Comparison of ENCODE assay signal across 8 cellular contexts in the genomic region with DNA sequence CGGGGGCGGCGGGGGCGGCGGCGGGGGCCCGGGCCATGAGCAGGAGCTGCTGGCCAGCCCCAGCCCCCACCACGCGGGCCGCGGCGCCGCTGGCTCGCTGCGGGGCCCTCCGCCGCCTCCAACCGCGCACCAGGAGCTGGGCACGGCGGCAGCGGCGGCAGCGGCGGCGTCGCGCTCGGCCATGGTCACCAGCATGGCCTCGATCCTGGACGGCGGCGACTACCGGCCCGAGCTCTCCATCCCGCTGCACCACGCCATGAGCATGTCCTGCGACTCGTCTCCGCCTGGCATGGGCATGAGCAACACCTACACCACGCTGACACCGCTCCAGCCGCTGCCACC.
DNase-seq lines count a peak whose midpoint lies in the region; ATAC-seq and TF ChIP-seq lines count a peak whose summit lies in the region.

No MANE protein-coding gene starts in this region.

- no peaks in the 10 kb centered on the region for H3K36me3 Mint-ChIP-seq in activated T-cell treated with anti-CD3 and anti-CD28 coated beads, Interleukin-2, amount 50 U/mL, for 24 hours (ENCODE audit: low read depth)

- peak overlapping the region; percentile 52 for H3K27ac Mint-ChIP-seq in activated T-cell treated with anti-CD3 and anti-CD28 coated beads, Interleukin-2, amount 50 U/mL, for 24 hours

- H3K4me3 ChIP-seq in iPS-15b (ENCODE audit: low read depth, low read length) (peak overlapping the region; percentile 39), subcutaneous abdominal adipose tissue (ENCODE audit: low read depth in 1 of 5, low read length in 5 of 5) (peak overlapping the region in 3 of 5 donors; percentile 11 to 40 (median 30))

- peak overlapping the region; percentile 58 for H3K4me3 Mint-ChIP-seq in activated T-cell treated with anti-CD3 and anti-CD28 coated beads, Interleukin-2, amount 50 U/mL, for 24 hours

- H3K9me3 Mint-ChIP-seq in activated T-cell treated with anti-CD3 and anti-CD28 coated beads, Interleukin-2, amount 50 U/mL, for 24 hours = no peaks in the 10 kb centered on the region

- H3K9ac ChIP-seq in iPS-15b (ENCODE audit: low read depth, low read length) (no peak overlapping the region), subcutaneous abdominal adipose tissue (ENCODE audit: low read length in 5 of 5) (no peak overlapping the region)

- TF ChIP-seq POLR2A in GM18505 (IDR thresholded peaks at IDR 0.05; ENCODE audit: borderline replicate concordance, extremely low read depth, insufficient read depth, insufficient read length) = no peak

- H3K27me3 Mint-ChIP-seq in activated T-cell treated with anti-CD3 and anti-CD28 coated beads, Interleukin-2, amount 50 U/mL, for 24 hours = peaks cover 94% of the 10 kb centered on the region

- H3K4me1 ChIP-seq in iPS-15b (ENCODE audit: control insufficient read depth, insufficient read depth, low read length) = peaks cover 24% of the 10 kb centered on the region
- peaks cover 0 to 63% (median 57%) of the 10 kb centered on the region in 5 donors for H3K4me1 ChIP-seq in subcutaneous abdominal adipose tissue (ENCODE audit: control insufficient read depth in 5 of 5, insufficient read depth in 5 of 5, low read length in 5 of 5)

- H3K9me3 ChIP-seq in iPS-15b (ENCODE audit: control insufficient read depth, insufficient read depth, low read length) = no peaks in the 10 kb centered on the region
- H3K9me3 ChIP-seq in subcutaneous abdominal adipose tissue (ENCODE audit: control insufficient read depth in 5 of 5, low read length in 5 of 5) = no peaks in the 10 kb centered on the region

- H3K27me3 ChIP-seq in iPS-15b (ENCODE audit: control insufficient read depth, insufficient read depth, low read length) (peaks cover 88% of the 10 kb centered on the region), subcutaneous abdominal adipose tissue (ENCODE audit: control insufficient read depth in 5 of 5, insufficient read depth in 4 of 5, low read length in 5 of 5) (peaks cover 80 to 89% (median 83%) of the 10 kb centered on the region in 5 donors)

- H3K4me1 Mint-ChIP-seq in activated T-cell treated with anti-CD3 and anti-CD28 coated beads, Interleukin-2, amount 50 U/mL, for 24 hours (ENCODE audit: low read depth) = peaks cover 53% of the 10 kb centered on the region

- no peak for TF ChIP-seq CTCF in VCaP (conservative IDR thresholded peaks at IDR 0.05)

- H3K27ac ChIP-seq in VCaP (peak overlapping the region; percentile 83), subcutaneous abdominal adipose tissue (ENCODE audit: low read depth, low read length) (no peak overlapping the region)

- no peaks in the 10 kb centered on the region for H3K36me3 ChIP-seq in iPS-15b (ENCODE audit: control insufficient read depth, insufficient read depth, low read length)
- no peaks in the 10 kb centered on the region for H3K36me3 ChIP-seq in subcutaneous abdominal adipose tissue (ENCODE audit: control insufficient read depth in 5 of 5, insufficient read depth in 5 of 5, low read length in 5 of 5)

- no peak for DNase-seq in activated T-cell treated with anti-CD3 and anti-CD28 coated beads, Interleukin-2, amount 50 U/mL, for 24 hours
- DNase-seq in activated T-cell treated with anti-CD3 and anti-CD28 coated beads, Interleukin-2, amount 50 U/mL, for 1 hour = no peak
- no peak for DNase-seq in MV-4-11 (lab: John Stamatoyannopoulos, UW)

- ATAC-seq in GM19351 (IDR thresholded peaks at IDR 0.05; ENCODE audit: unreplicated experiment) = no peak
- no peak for ATAC-seq in GM18505 (IDR thresholded peaks at IDR 0.05; ENCODE audit: unreplicated experiment)
